Comparison of ENCODE assay signal across 14 cellular contexts in genomic region chr16:6165330-6165984, GRCh38.
A peak's percentile ranks its signal among the peaks of the same experiment; 100 is the strongest.
DNase-seq lines count a peak whose midpoint lies in the region; ATAC-seq, FAIRE-seq and TF ChIP-seq lines count a peak whose summit lies in the region.
"Had no signal": no experiment of that assay in that cellular context is flagged by ENCODE, and none has a peak within 500 bp of the region (broad histone marks: within the 10 kb centered on the region; RNA-seq: fewer than 3 reads in every experiment).

No MANE protein-coding gene starts in this region.

- WGBS in H1 (ENCODE audit: extremely low coverage in 1 of 2, insufficient coverage in 1 of 2, insufficient read length in 1 of 2, insufficient replicate concordance in 2 of 2, low coverage in 1 of 2, low lambda C conversion rate in 2 of 2, missing lambda C conversion rate in 1 of 2), 2 experiments = 70% methylated on average over 11 of the region's 11 CpGs; no CpG with 5 or more reads in 1 of the 2 experiments

- TF ChIP-seq POLR2A in H1 (IDR thresholded peaks at IDR 0.05; ENCODE audit: control extremely low read depth in 1 of 2, low read depth in 2 of 2, low read length in 2 of 2) = no peak

- TF ChIP-seq EP300 in H1 (IDR thresholded peaks at IDR 0.05; ENCODE audit: borderline replicate concordance in 1 of 2, low read depth in 2 of 2, low read length in 2 of 2) = no peak

- H3K27me3 ChIP-seq in H7 (ENCODE audit: control insufficient read depth, insufficient read depth, low read length) = no peaks in the 10 kb centered on the region
- H3K27me3 ChIP-seq in H1 (replicated peaks in 1 of 4; ENCODE audit: control insufficient read depth in 3 of 4, extremely low read depth in 1 of 4, insufficient read depth in 3 of 4, low read length in 3 of 4) = no peaks in the 10 kb centered on the region

- ATAC-seq in HG02840 (IDR thresholded peaks at IDR 0.05; ENCODE audit: low FRiP score, unreplicated experiment) = no peak
- no peak for ATAC-seq in HG03045 (IDR thresholded peaks at IDR 0.05; ENCODE audit: unreplicated experiment)
- ATAC-seq: activated CD8-positive, alpha-beta T cell treated with anti-CD3 and anti-CD28 coated beads, Interleukin-2, amount 10 ng/mL, durations not matched to agents 7 days and 5 days; K562; right cardiac atrium had no signal

- peak; percentile 81 for FAIRE-seq in H1 (lab: Jason Lieb, UNC)
- FAIRE-seq: colon, K562 had no signal

- H3K4me3 ChIP-seq in H7 (ENCODE audit: insufficient read depth, low read depth, low read length) (no peak overlapping the region), H1 (ENCODE audit: extremely low read depth in 1 of 4, insufficient read depth in 2 of 4, low read depth in 3 of 4, low read length in 4 of 4) (no peak overlapping the region)
- H3K4me3 ChIP-seq: K562 had no signal

- POLR2A ChIA-PET in H1 (lab: Charles Lee; ENCODE audit: partially characterized antibody) = no interaction called here

- no peak overlapping the region for H2BK120ac ChIP-seq in H1 (replicated peaks; ENCODE audit: low read depth, low read length)

- no peak overlapping the region for H2BK5ac ChIP-seq in H1 (ENCODE audit: low read depth, low read length)

- H3K56ac ChIP-seq in H1 (replicated peaks; ENCODE audit: insufficient read length, low read depth, low read length) = no peak overlapping the region

- H2BK12ac ChIP-seq in H1 (ENCODE audit: low read depth, low read length) = no peak overlapping the region

- no peak overlapping the region for H4K8ac ChIP-seq in H1 (ENCODE audit: extremely low read depth, insufficient read depth, low read length)

- H3K4me1 ChIP-seq in H1 (replicated peaks in 1 of 4; ENCODE audit: control insufficient read depth in 3 of 4, insufficient read depth in 4 of 4, low read length in 3 of 4) = peaks cover 0 to 8% (median 7%) of the 10 kb centered on the region in 4 experiments; a peak in 5 of 7 replicates

- H3K14ac ChIP-seq in H1 (ENCODE audit: insufficient read length) = no peak overlapping the region

- no peak overlapping the region for H2BK20ac ChIP-seq in H1 (ENCODE audit: low read length)

- H4K5ac ChIP-seq in H1 (ENCODE audit: insufficient read length, low read depth, low read length) = no peak overlapping the region

- H3K4ac ChIP-seq in H1 (replicated peaks; ENCODE audit: insufficient read length, low read depth, low read length) = no peak overlapping the region

- H3K18ac ChIP-seq in H1 (ENCODE audit: extremely low read depth, low read length) = no peak overlapping the region

- no peaks in the 10 kb centered on the region for H3K23me2 ChIP-seq in H1 (ENCODE audit: low read depth, low read length)

- no peak overlapping the region for H2BK15ac ChIP-seq in H1 (ENCODE audit: low read length)

- H3K27ac ChIP-seq in H1 (ENCODE audit: low read depth, low read length) = no peak overlapping the region

- no peak overlapping the region; a peak in 1 of 4 replicates for H3K4me2 ChIP-seq in H1 (ENCODE audit: insufficient read depth in 1 of 2, low read depth in 2 of 2, low read length in 2 of 2)

- DNase-seq in H7 = peak; percentile 4
- DNase-seq in OCI-M1 (lab: John Stamatoyannopoulos, UW) = peak; percentile 11
- DNase-seq in H1 (ENCODE audit: low read depth in 1 of 2, low spot score in 2 of 2) = no peak
- DNase-seq in pons (ENCODE audit: low spot score) = peak; percentile 55
- no peak for DNase-seq in AG20443 (ENCODE audit: low spot score)
- no peak for DNase-seq in SKM-1 (lab: John Stamatoyannopoulos, UW; ENCODE audit: unreplicated experiment)
- DNase-seq: activated CD8-positive, alpha-beta T cell treated with anti-CD3 and anti-CD28 coated beads, Interleukin-2, amount 10 ng/mL, durations not matched to agents 7 days and 5 days; activated naive CD4-positive, alpha-beta T cell; NCI-H2081 treated with DMSO at 0.1 percent for 48 hours; right cardiac atrium had no signal

- H3K23ac ChIP-seq in H1 (ENCODE audit: insufficient read length) = no peak overlapping the region

- no peaks in the 10 kb centered on the region for H3K79me2 ChIP-seq in H1 (ENCODE audit: control insufficient read depth in 1 of 2, insufficient read depth in 2 of 2, low read length in 2 of 2)

- CTCF ChIA-PET in H1 (lab: Charles Lee; ENCODE audit: partially characterized antibody) = interaction anchor here (0.6 to 3.1 kb wide), 31 partner anchors 9 to 478 kb away, joined by 3 to 14 read pairs (median 4); no protein-coding TSS in a partner anchor

- peak; percentile 28 to 45; a peak in 3 of 4 replicates for TF ChIP-seq RAD21 in H1 (IDR thresholded peaks at IDR 0.05 in 1 of 2, conservative IDR thresholded peaks at IDR 0.05 in 1 of 2; ENCODE audit: low read depth in 2 of 2, low read length in 2 of 2)

- no peak overlapping the region for H2AFZ ChIP-seq in H1 (ENCODE audit: low read length)

- no peak overlapping the region for H4K91ac ChIP-seq in H1 (replicated peaks; ENCODE audit: insufficient read length, low read length)

- H3K9ac ChIP-seq in H1 (replicated peaks in 1 of 4; ENCODE audit: extremely low read depth in 1 of 4, low read depth in 3 of 4, low read length in 3 of 4) = no peak overlapping the region

- no peaks in the 10 kb centered on the region for H3K36me3 ChIP-seq in H7 (replicated peaks; ENCODE audit: control insufficient read depth, insufficient read depth, low read length)
- no peaks in the 10 kb centered on the region for H3K36me3 ChIP-seq in H1 (ENCODE audit: control insufficient read depth in 2 of 4, insufficient read depth in 4 of 4, low read length in 3 of 4)

- no peaks in the 10 kb centered on the region for H3K79me1 ChIP-seq in H1 (ENCODE audit: low read depth, low read length)

- H3K9me3 ChIP-seq in H1 (ENCODE audit: insufficient read depth in 2 of 2, low read depth in 1 of 2, low read length in 1 of 2) = no peaks in the 10 kb centered on the region

- peak in 1 of 3 experiments; percentile 26; a peak in 2 of 4 replicates for TF ChIP-seq CTCF in H1 (IDR thresholded peaks at IDR 0.05; ENCODE audit: control extremely low read depth in 1 of 3, insufficient read depth in 1 of 3, low read depth in 1 of 3, low read length in 3 of 3)

- no peak overlapping the region for H2AK5ac ChIP-seq in H1 (ENCODE audit: low read depth, low read length)

- no peaks in the 10 kb centered on the region for H4K20me1 ChIP-seq in H1 (replicated peaks in 1 of 2; ENCODE audit: control insufficient read depth in 1 of 2, insufficient read depth in 2 of 2, low read length in 2 of 2)

TF ChIP-seq in H1, 55 proteins besides CTCF, POLR2A, EP300 and RAD21 (continues in another document):
- TF ChIP-seq SUZ12 (IDR thresholded peaks at IDR 0.05; ENCODE audit: low read length) (no peak), JUN (IDR thresholded peaks at IDR 0.05; ENCODE audit: low read depth, low read length) (no peak), TAF1 (IDR thresholded peaks at IDR 0.05; ENCODE audit: low read depth, low read length) (no peak), BCL11A (IDR thresholded peaks at IDR 0.05; ENCODE audit: low read depth in 2 of 2, low read length in 2 of 2) (no peak), MAX (IDR thresholded peaks at IDR 0.05) (no peak), TEAD4 (IDR thresholded peaks at IDR 0.05; ENCODE audit: low read depth, low read length) (no peak), FOSL1 (IDR thresholded peaks at IDR 0.05; ENCODE audit: insufficient read depth, low read depth, low read length) (no peak), YY1 (IDR thresholded peaks at IDR 0.05; ENCODE audit: low read depth, low read length) (no peak)

Comparison
In these comparisons a context has a peak if more than half of its experiments do, and no peak if none do; other contexts are left out.
1. DNase-seq: peak in H7 (single experiment), OCI-M1 (single experiment) and pons (single experiment); none in H1 (0 of 2), AG20443 (single experiment) and SKM-1 (single experiment).